Comparison of ENCODE assay signal across 1 cellular context in genomic region chr12:105409881-105410471, GRCh38.
TF ChIP-seq lines count a peak whose summit lies in the region.

No MANE protein-coding gene starts in this region.

TF ChIP-seq in HEK293, 187 proteins besides CTCF, POLR2A, EP300 and RAD21 (continued from another document):
- TF ChIP-seq ZNF658 (tag by site-specific recombination; IDR thresholded peaks at IDR 0.05) (no peak), ZNF239 (tag by site-specific recombination; IDR thresholded peaks at IDR 0.05) (no peak), ZNF155 (tag by site-specific recombination; IDR thresholded peaks at IDR 0.05) (no peak), ZNF560 (tag by site-specific recombination; IDR thresholded peaks at IDR 0.05; ENCODE audit: borderline replicate concordance) (no peak), ZNF354C (tag by site-specific recombination; IDR thresholded peaks at IDR 0.05; ENCODE audit: borderline replicate concordance, low read depth) (no peak), ZNF626 (tag by site-specific recombination; IDR thresholded peaks at IDR 0.05) (0 out of 2 replicates have a peak, but pooled peaks have one; percentile 62), ZSCAN30 (tag by site-specific recombination; IDR thresholded peaks at IDR 0.05) (0 out of 2 replicates have a peak, but pooled peaks have one; percentile 37), ZBTB20 (tag by site-specific recombination; IDR thresholded peaks at IDR 0.05) (peak; percentile 24; the same call in 1 of the 2 replicates), ZNF37A (tag by site-specific recombination; IDR thresholded peaks at IDR 0.05) (peak; percentile 35; the same call in 1 of the 2 replicates), ZNF416 (tag by site-specific recombination; IDR thresholded peaks at IDR 0.05) (no peak), ZEB2 (tag by site-specific recombination; IDR thresholded peaks at IDR 0.05) (peak; percentile 57; the same call in 1 of the 2 replicates), ZNF138 (tag by site-specific recombination; IDR thresholded peaks at IDR 0.05; ENCODE audit: borderline replicate concordance) (no peak)
